ENCODE assay signal across 8 cellular contexts in the genomic region with DNA sequence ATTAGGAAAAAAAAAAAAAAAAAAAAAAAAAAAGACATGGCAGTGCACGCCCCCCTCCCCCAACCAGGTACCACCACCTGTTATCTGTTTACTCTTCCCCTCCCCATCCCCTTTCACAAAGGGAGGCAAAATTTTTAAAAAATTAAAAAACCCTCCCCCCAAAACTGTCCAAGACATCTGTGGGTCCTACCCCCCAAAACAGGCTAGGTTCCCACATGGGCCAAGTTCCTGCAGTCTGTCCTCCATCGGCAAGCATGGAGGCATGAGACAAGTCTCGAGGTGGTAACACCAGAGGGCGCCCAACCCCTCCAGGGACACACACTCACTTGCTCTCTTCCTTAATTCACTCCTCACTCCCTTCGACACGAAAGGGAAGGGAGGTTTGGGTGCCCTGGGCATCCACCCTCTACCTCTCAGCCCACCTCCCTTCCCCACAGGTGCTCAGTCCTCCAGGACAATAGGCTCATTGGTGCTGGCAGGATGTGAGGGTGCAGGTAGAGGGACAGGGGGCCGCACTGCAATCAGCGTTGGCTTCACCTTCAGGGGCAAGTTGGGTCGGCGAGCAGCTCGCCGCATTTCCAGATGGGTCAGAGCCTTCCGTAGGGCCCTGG. TPM values are rescaled to one million over a fixed set of nuclear protein-coding genes. Genes with fewer than 3 reads are reported as not detected.
DNase-seq lines count a peak whose midpoint lies in the region; ATAC-seq and TF ChIP-seq lines count a peak whose summit lies in the region.

No MANE protein-coding gene starts in this region.

- intact Hi-C loops in ovary (cut with DNase I) = loop anchor here in 1 of 4 donors (10.0 kb wide), 1 partner anchor 101 kb away; no protein-coding TSS in a partner anchor

- H3K4me1 ChIP-seq in CD4-positive, CD25-positive, alpha-beta regulatory T cell (ENCODE audit: control insufficient read depth, insufficient read depth, low read length, poor library complexity, severe bottlenecking) = peaks cover 55% of the 10 kb centered on the region
- peaks cover 1% of the 10 kb centered on the region for H3K4me1 ChIP-seq in foreskin keratinocyte
- peaks cover 3% of the 10 kb centered on the region for H3K4me1 ChIP-seq in ovary (ENCODE audit: insufficient read depth)

- no peaks in the 10 kb centered on the region for H3K27me3 ChIP-seq in CD4-positive, CD25-positive, alpha-beta regulatory T cell (ENCODE audit: control insufficient read depth, insufficient read depth, low read length)
- no peaks in the 10 kb centered on the region for H3K27me3 ChIP-seq in foreskin keratinocyte
- H3K27me3 ChIP-seq in ovary = no peaks in the 10 kb centered on the region

- no peaks in the 10 kb centered on the region for H3K9me3 ChIP-seq in CD4-positive, CD25-positive, alpha-beta regulatory T cell (ENCODE audit: control insufficient read depth in 2 of 2, low read length in 2 of 2)
- H3K9me3 ChIP-seq in ovary = no peaks in the 10 kb centered on the region

- peaks cover 29% of the 10 kb centered on the region for H3K36me3 Mint-ChIP-seq in CD4-positive, CD25-positive, alpha-beta regulatory T cell
- H3K36me3 Mint-ChIP-seq in activated T-helper 17 cell treated with anti-CD3 and anti-CD28 coated beads, Interleukin-2, amount 50 U/mL, for 72 hours (ENCODE audit: low read depth) = peaks cover 84% of the 10 kb centered on the region
- peaks cover 19% of the 10 kb centered on the region for H3K36me3 Mint-ChIP-seq in type B pancreatic cell

- H3K4me3 Mint-ChIP-seq in CD4-positive, CD25-positive, alpha-beta regulatory T cell = peak overlapping the region; percentile 80 to 98 (median 88)
- H3K4me3 Mint-ChIP-seq in activated T-helper 17 cell treated with anti-CD3 and anti-CD28 coated beads, Interleukin-2, amount 50 U/mL, for 72 hours = peak overlapping the region; percentile 91
- H3K4me3 Mint-ChIP-seq in type B pancreatic cell = peak overlapping the region; percentile 85

- ATAC-seq in CD4-positive, CD25-positive, alpha-beta regulatory T cell (ENCODE audit: low read depth in 2 of 2) = no peak
- peak; percentile 25 for ATAC-seq in activated T-helper 17 cell treated with anti-CD3 and anti-CD28 coated beads, Interleukin-2, amount 50 U/mL, for 72 hours (replicated peaks)
- ATAC-seq in foreskin keratinocyte (peak; percentile 44), HG02571 (IDR thresholded peaks at IDR 0.05; ENCODE audit: unreplicated experiment) (no peak)

- H3K27me3 Mint-ChIP-seq in CD4-positive, CD25-positive, alpha-beta regulatory T cell = no peaks in the 10 kb centered on the region
- H3K27me3 Mint-ChIP-seq in activated T-helper 17 cell treated with anti-CD3 and anti-CD28 coated beads, Interleukin-2, amount 50 U/mL, for 72 hours = no peaks in the 10 kb centered on the region
- H3K27me3 Mint-ChIP-seq in type B pancreatic cell = no peaks in the 10 kb centered on the region

- peaks cover 49% of the 10 kb centered on the region for H3K36me3 ChIP-seq in CD4-positive, CD25-positive, alpha-beta regulatory T cell (ENCODE audit: control insufficient read depth, insufficient read depth, low read length)
- H3K36me3 ChIP-seq in ovary = no peaks in the 10 kb centered on the region

- H3K9me3 Mint-ChIP-seq in CD4-positive, CD25-positive, alpha-beta regulatory T cell = no peaks in the 10 kb centered on the region
- no peaks in the 10 kb centered on the region for H3K9me3 Mint-ChIP-seq in activated T-helper 17 cell treated with anti-CD3 and anti-CD28 coated beads, Interleukin-2, amount 50 U/mL, for 72 hours
- H3K9me3 Mint-ChIP-seq in type B pancreatic cell = no peaks in the 10 kb centered on the region

- H3K27ac ChIP-seq in CD4-positive, CD25-positive, alpha-beta regulatory T cell (ENCODE audit: insufficient read depth, low read length, poor library complexity, severe bottlenecking) = peak overlapping the region; percentile 45
- H3K27ac ChIP-seq in foreskin keratinocyte (no peak overlapping the region), ovary (no peak overlapping the region)

- peak; percentile 61 to 88 (median 77) for DNase-seq in CD4-positive, CD25-positive, alpha-beta regulatory T cell
- DNase-seq in HT-29 (ENCODE audit: low spot score) (peak; percentile 88), RPMI7951 (ENCODE audit: low read depth) (peak; percentile 75), foreskin keratinocyte (peak in 1 of 2 donors; percentile 55), ovary (peak; percentile 54 to 81 (median 73)), type B pancreatic cell (ENCODE audit: extremely low spot score, unreplicated experiment) (no peak)

- 51 to 58% (median 54%) methylated on average over 13 of the region's 13 CpGs for WGBS in ovary, 3 donors

- no peak for TF ChIP-seq EP300 in ovary (IDR thresholded peaks at IDR 0.05)

- peaks cover 0 to 83% (median 50%) of the 10 kb centered on the region in 4 donors for H3K4me1 Mint-ChIP-seq in CD4-positive, CD25-positive, alpha-beta regulatory T cell
- peaks cover 29% of the 10 kb centered on the region for H3K4me1 Mint-ChIP-seq in activated T-helper 17 cell treated with anti-CD3 and anti-CD28 coated beads, Interleukin-2, amount 50 U/mL, for 72 hours
- H3K4me1 Mint-ChIP-seq in type B pancreatic cell (ENCODE audit: unreplicated experiment) = peaks cover 23% of the 10 kb centered on the region

- peak; percentile 81 for TF ChIP-seq CTCF in foreskin keratinocyte (conservative IDR thresholded peaks at IDR 0.05)
- TF ChIP-seq CTCF in ovary (IDR thresholded peaks at IDR 0.05) = no peak
- peak; percentile 71 for TF ChIP-seq CTCF in type B pancreatic cell (conservative IDR thresholded peaks at IDR 0.05)

- H3K4me3 ChIP-seq in CD4-positive, CD25-positive, alpha-beta regulatory T cell (ENCODE audit: low read depth, low read length) = no peak overlapping the region
- no peak overlapping the region for H3K4me3 ChIP-seq in ovary

- TF ChIP-seq POLR2A in ovary (IDR thresholded peaks at IDR 0.05) = no peak

- H3K27ac Mint-ChIP-seq in CD4-positive, CD25-positive, alpha-beta regulatory T cell = peak overlapping the region; percentile 57 to 95 (median 93)
- H3K27ac Mint-ChIP-seq in activated T-helper 17 cell treated with anti-CD3 and anti-CD28 coated beads, Interleukin-2, amount 50 U/mL, for 72 hours = peak overlapping the region; percentile 72
- peak overlapping the region; percentile 88 for H3K27ac Mint-ChIP-seq in type B pancreatic cell

RNA-seq across cellular contexts. Expression of a gene that starts 2.2 kb away (rescaled TPM):
- 22.0 TPM for total RNA-seq in CD4-positive, CD25-positive, alpha-beta regulatory T cell
- polyA plus RNA-seq in CD4-positive, CD25-positive, alpha-beta regulatory T cell = 10 to 100 TPM in 3 of 4 donors, 1 to 10 TPM in 1; 6.5 to 11.9 (median 10.9) TPM
- total RNA-seq in HT-29 (2014; rRNA removed; shearing (Covaris generic)) = 19.3 and 25.1 TPM in 2 replicates
- 4.7 and 5.3 TPM in 2 replicates for total RNA-seq in RPMI7951 (2014; rRNA removed; shearing (Covaris generic))
- total RNA-seq in activated T-helper 17 cell treated with anti-CD3 and anti-CD28 coated beads, Interleukin-2, amount 50 U/mL, for 72 hours = 10 to 100 TPM; 23.8 to 25.7 TPM
- total RNA-seq in foreskin keratinocyte = 12.1 and 13.1 TPM in 2 replicates
- 12.7 and 13.6 TPM in 2 replicates for polyA plus RNA-seq in foreskin keratinocyte
- 10 to 100 TPM in 5 of 7 donors, 1 to 10 TPM in 2; 6.9 to 27.3 (median 21.1) TPM for total RNA-seq in ovary
- 10 to 100 TPM in 1 of 2 donors, 1 to 10 TPM in 1; 5.9 to 18.3 TPM for polyA plus RNA-seq in ovary
- total RNA-seq in type B pancreatic cell (ENCODE audit: low replicate concordance) = 15.0 and 22.1 TPM in 2 replicates

RNA-seq across cellular contexts. Expression of a gene that starts 8.1 kb away (rescaled TPM):
- total RNA-seq in CD4-positive, CD25-positive, alpha-beta regulatory T cell = 172 TPM
- polyA plus RNA-seq in CD4-positive, CD25-positive, alpha-beta regulatory T cell = 10 to 100 TPM; 30.3 to 38.6 (median 33.9) TPM
- total RNA-seq in HT-29 (2014; rRNA removed; shearing (Covaris generic)) = 223 and 229 TPM in 2 replicates
- total RNA-seq in RPMI7951 (2014; rRNA removed; shearing (Covaris generic)) = 91.2 and 103 TPM in 2 replicates
- 100 to 1,000 TPM; 142 to 198 TPM for total RNA-seq in activated T-helper 17 cell treated with anti-CD3 and anti-CD28 coated beads, Interleukin-2, amount 50 U/mL, for 72 hours
- total RNA-seq in foreskin keratinocyte (172 and 183 TPM in 2 replicates), ovary (100 to 1,000 TPM in 3 of 7 donors, 10 to 100 TPM in 4; 41.5 to 130 (median 89.8) TPM), type B pancreatic cell (ENCODE audit: low replicate concordance) (148 and 152 TPM in 2 replicates)
- polyA plus RNA-seq in foreskin keratinocyte (93.6 and 107 TPM in 2 replicates), ovary (10 to 100 TPM; 54.2 to 90.4 TPM)

RNA-seq across cellular contexts. Expression of a gene that starts 19.0 kb away (rescaled TPM):
- 165 TPM for total RNA-seq in CD4-positive, CD25-positive, alpha-beta regulatory T cell
- 10 to 100 TPM; 16.1 to 23.2 (median 16.4) TPM for polyA plus RNA-seq in CD4-positive, CD25-positive, alpha-beta regulatory T cell
- 72.3 and 72.5 TPM in 2 replicates for total RNA-seq in HT-29 (2014; rRNA removed; shearing (Covaris generic))
- 7.1 and 13.8 TPM in 2 replicates for total RNA-seq in RPMI7951 (2014; rRNA removed; shearing (Covaris generic))
- 100 to 1,000 TPM; 122 to 130 TPM for total RNA-seq in activated T-helper 17 cell treated with anti-CD3 and anti-CD28 coated beads, Interleukin-2, amount 50 U/mL, for 72 hours
- total RNA-seq in foreskin keratinocyte (21.5 and 21.6 TPM in 2 replicates), ovary (100 to 1,000 TPM in 3 of 7 donors, 10 to 100 TPM in 4; 38.1 to 138 (median 96.0) TPM), type B pancreatic cell (ENCODE audit: low replicate concordance) (46.0 and 76.0 TPM in 2 replicates)
- polyA plus RNA-seq in foreskin keratinocyte (19.7 and 22.9 TPM in 2 replicates), ovary (10 to 100 TPM; 29.9 to 59.1 TPM)

RNA-seq across cellular contexts. Expression of a gene that starts 19.5 kb away (rescaled TPM):
- total RNA-seq in CD4-positive, CD25-positive, alpha-beta regulatory T cell = 1.9 TPM
- polyA plus RNA-seq in CD4-positive, CD25-positive, alpha-beta regulatory T cell = 1 to 10 TPM in 2 of 4 donors, under 1 TPM in 2; 0.41 to 1.3 (median 0.80) TPM
- 10.9 and 13.6 TPM in 2 replicates for total RNA-seq in HT-29 (2014; rRNA removed; shearing (Covaris generic))
- 2.5 and 3.6 TPM in 2 replicates for total RNA-seq in RPMI7951 (2014; rRNA removed; shearing (Covaris generic))
- 1 to 10 TPM; 2.0 to 3.0 TPM for total RNA-seq in activated T-helper 17 cell treated with anti-CD3 and anti-CD28 coated beads, Interleukin-2, amount 50 U/mL, for 72 hours
- total RNA-seq in foreskin keratinocyte = 1.0 and 1.2 TPM in 2 replicates
- 1.5 and 1.8 TPM in 2 replicates for polyA plus RNA-seq in foreskin keratinocyte
- 10 to 100 TPM in 4 of 7 donors, 1 to 10 TPM in 3; 9.2 to 22.4 (median 10.8) TPM for total RNA-seq in ovary
- polyA plus RNA-seq in ovary = 10 to 100 TPM; 10.4 to 15.9 TPM
- 1.4 and 1.8 TPM in 2 replicates for total RNA-seq in type B pancreatic cell (ENCODE audit: low replicate concordance)

RNA-seq across cellular contexts. Expression of a gene that starts 19.8 kb away (rescaled TPM):
- total RNA-seq in CD4-positive, CD25-positive, alpha-beta regulatory T cell = 1,198 TPM
- 1,000 to 10,000 TPM in 3 of 4 donors, 100 to 1,000 TPM in 1; 775 to 1,680 (median 1,413) TPM for polyA plus RNA-seq in CD4-positive, CD25-positive, alpha-beta regulatory T cell
- total RNA-seq in HT-29 (2014; rRNA removed; shearing (Covaris generic)) = 1,888 and 1,945 TPM in 2 replicates
- 841 and 1,053 TPM in 2 replicates for total RNA-seq in RPMI7951 (2014; rRNA removed; shearing (Covaris generic))
- 1,000 to 10,000 TPM; 1,690 to 1,865 TPM for total RNA-seq in activated T-helper 17 cell treated with anti-CD3 and anti-CD28 coated beads, Interleukin-2, amount 50 U/mL, for 72 hours
- total RNA-seq in foreskin keratinocyte (1,508 and 1,552 TPM in 2 replicates), ovary (1,000 to 10,000 TPM; 2,147 to 3,018 (median 2,446) TPM), type B pancreatic cell (ENCODE audit: low replicate concordance) (1,846 and 2,051 TPM in 2 replicates)
- polyA plus RNA-seq in foreskin keratinocyte (1,795 and 1,871 TPM in 2 replicates), ovary (1,000 to 10,000 TPM; 2,476 to 3,023 TPM)

Comparison
In these comparisons a context has a peak if more than half of its experiments do, and no peak if none do; other contexts are left out.
1. ATAC-seq: peak in activated T-helper 17 cell treated with anti-CD3 and anti-CD28 coated beads, Interleukin-2, amount 50 U/mL, for 72 hours (single experiment) and foreskin keratinocyte (single experiment); none in CD4-positive, CD25-positive, alpha-beta regulatory T cell (0 of 2) and HG02571 (single experiment).
2. CTCF ChIP-seq: peak in foreskin keratinocyte (single experiment) and type B pancreatic cell (single experiment); none in ovary (0 of 3).
3. Peak in every context shown above with its lines, with median percentiles within 50 percentile points of each other: H3K27ac Mint-ChIP-seq and H3K4me3 Mint-ChIP-seq.